Comparison of ENCODE assay signal across 8 cellular contexts in the genomic region with DNA sequence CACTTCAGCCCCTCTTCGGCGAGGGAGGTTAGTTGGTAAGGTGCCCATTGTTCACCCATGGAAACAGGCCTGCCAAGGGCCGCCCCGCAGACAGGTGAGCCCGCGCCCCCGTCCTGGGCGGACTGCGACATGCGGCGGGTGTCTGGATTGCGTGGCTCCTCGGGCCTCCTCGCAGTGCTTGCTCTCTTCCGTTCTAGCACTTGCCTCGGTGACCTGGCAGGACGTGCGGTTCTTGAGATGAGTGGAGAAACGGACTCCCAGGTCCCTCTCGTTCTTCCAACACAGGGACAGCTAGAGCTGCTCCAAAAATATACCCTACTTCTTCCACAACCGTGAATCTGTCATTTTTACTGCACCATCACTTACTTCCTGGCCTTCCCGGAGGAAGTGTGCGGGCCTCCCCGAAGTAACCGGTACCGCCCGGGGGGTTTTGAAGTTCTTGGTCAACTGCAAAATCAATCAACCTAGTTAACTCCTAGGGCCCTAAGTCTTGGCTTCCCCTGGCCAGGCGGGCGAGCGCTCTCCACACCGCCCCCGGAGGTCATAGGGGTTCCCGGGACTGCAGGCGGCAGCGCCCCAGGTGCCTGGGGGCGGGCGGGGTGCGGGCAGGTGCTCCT. TPM values are rescaled to one million over a fixed set of nuclear protein-coding genes. Genes with fewer than 3 reads are reported as not detected.
DNase-seq lines count a peak whose midpoint lies in the region; ATAC-seq, FAIRE-seq and TF ChIP-seq lines count a peak whose summit lies in the region.

No MANE protein-coding gene starts in this region.

- ATAC-seq in HG02885 (IDR thresholded peaks at IDR 0.05; ENCODE audit: poor library complexity, unreplicated experiment) (peak; percentile 36), GM12878 (peak; percentile 35)

- peak overlapping the region; percentile 62 for H3K9ac ChIP-seq in GM12878 (ENCODE audit: control insufficient read depth, insufficient read depth, low read length)

- peaks cover 7% of the 10 kb centered on the region; the same call in 1 of the 2 replicates for H3K4me1 ChIP-seq in GM12878 (ENCODE audit: control insufficient read depth, insufficient read depth, low read length)

- H3K27me3 ChIP-seq in GM12878 (replicated peaks in 1 of 2; ENCODE audit: control insufficient read depth in 2 of 2, insufficient read depth in 2 of 2, low read length in 1 of 2), result no peaks in the 10 kb centered on the region
- no peaks in the 10 kb centered on the region for H3K27me3 ChIP-seq in kidney epithelial cell (ENCODE audit: control insufficient read depth, insufficient read depth, low read length)

- peak overlapping the region; percentile 34 for H3K27ac ChIP-seq in GM12878 (ENCODE audit: control insufficient read depth, insufficient read depth)

- SMC1A ChIA-PET in GM12878 (lab: Charles Lee; ENCODE audit: uncharacterized antibody, unreplicated experiment), result no interaction called here

- TF ChIP-seq EP300 in GM12878 (IDR thresholded peaks at IDR 0.05; ENCODE audit: borderline replicate concordance in 1 of 2, control insufficient read depth in 1 of 2, low read depth in 2 of 2, low read length in 2 of 2), result no peak

- CTCF ChIA-PET in GM12878 (lab: Yijun Ruan, JAX), result no interaction called here

- no peak for TF ChIP-seq POLR2A in GM12878 (IDR thresholded peaks at IDR 0.05; ENCODE audit: low read depth, low read length)

- DNase-seq in GM13977 (ENCODE audit: low spot score), result peak; percentile 56
- DNase-seq in T-helper 1 cell, result peak; percentile 19 to 73 (median 45)
- DNase-seq in GM12878 (ENCODE audit: low read depth, low spot score), result no peak
- DNase-seq in kidney epithelial cell (ENCODE audit: low read depth), result no peak
- peak; percentile 44 for DNase-seq in stimulated activated CD4-positive, alpha-beta T cell treated with anti-CD3 and anti-CD28 coated beads, Interleukin-4, amount 100 ng/mL, for 1 hour
- no peak for DNase-seq in HuH-7.5 (ENCODE audit: low spot score)
- no peak for DNase-seq in NCI-H226

- H3K4me3 ChIP-seq in GM12878 (peak overlapping the region; percentile 74), kidney epithelial cell (ENCODE audit: low read depth, low read length) (no peak overlapping the region)

- intact Hi-C loops in GM12878 (cut with micrococcal nuclease; ENCODE audit: unreplicated experiment), result no loop called here

- TF ChIP-seq CTCF in GM13977 (IDR thresholded peaks at IDR 0.05; ENCODE audit: extremely low read depth, insufficient read depth, missing control alignments) (no peak), GM12878 (IDR thresholded peaks at IDR 0.05 in 2 of 3, conservative IDR thresholded peaks at IDR 0.05 in 1 of 3; ENCODE audit: control insufficient read depth in 2 of 3, extremely low read depth in 1 of 3, insufficient read depth in 1 of 3, low read depth in 3 of 3, low read length in 3 of 3) (peak; percentile 31 to 54 (median 49); a peak in 5 of 6 replicates), kidney epithelial cell (IDR thresholded peaks at IDR 0.05; ENCODE audit: insufficient read depth, low read length, poor library complexity, severe bottlenecking) (peak; percentile 16)

- TSS peak; percentile 78 for BruUV-seq in GM12878 (replicated peaks; lab: Mats Ljungman, UMichigan)

- FAIRE-seq in GM12878 (lab: Jason Lieb, UNC), result no peak

- no peaks in the 10 kb centered on the region for H4K20me1 ChIP-seq in GM12878 (ENCODE audit: control insufficient read depth, insufficient read depth)

- POLR2A ChIA-PET in GM12878 (lab: Charles Lee), result no interaction called here

- RAD21 ChIA-PET in GM12878 (lab: Charles Lee; ENCODE audit: unreplicated experiment), result no interaction called here

- TF ChIP-seq RAD21 in GM12878 (IDR thresholded peaks at IDR 0.05; ENCODE audit: insufficient read depth, low read depth, low read length), result peak; percentile 36

- under 1% methylated on average over 38 of the region's 38 CpGs for WGBS in GM12878 (ENCODE audit: insufficient coverage, insufficient replicate concordance, low lambda C conversion rate, missing lambda C conversion rate)

- H3K4me2 ChIP-seq in GM12878 (ENCODE audit: control insufficient read depth, insufficient read depth), result peak overlapping the region; percentile 48

- no peaks in the 10 kb centered on the region; the same call in 2 of the 3 replicates for H3K9me3 ChIP-seq in GM12878 (replicated peaks; ENCODE audit: control insufficient read depth, insufficient read depth, low read length)

- H2AFZ ChIP-seq in GM12878 (ENCODE audit: control insufficient read depth, low read depth, low read length), result peak overlapping the region; percentile 76

- in situ Hi-C loops in GM13977 (cut with MboI; ENCODE audit: low pct_unique_long_range_greater_than_20kb, low sequenced_read_pairs, unreplicated experiment) (no loop called here), GM12878 (cut with MboI) (no loop called here)

- H3K36me3 ChIP-seq in GM12878 (ENCODE audit: control insufficient read depth in 2 of 2, insufficient read depth in 2 of 2, low read length in 1 of 2) (no peaks in the 10 kb centered on the region), kidney epithelial cell (ENCODE audit: control insufficient read depth, insufficient read depth, low read length) (no peaks in the 10 kb centered on the region)

- peaks cover 26% of the 10 kb centered on the region for H3K79me2 ChIP-seq in GM12878 (ENCODE audit: control insufficient read depth, insufficient read depth, low read length)

TF ChIP-seq in GM12878, 131 proteins besides CTCF, POLR2A, EP300 and RAD21 (continues in another document):
- TF ChIP-seq EGR1 (IDR thresholded peaks at IDR 0.05; ENCODE audit: borderline replicate concordance in 1 of 2, low read depth in 2 of 2, low read length in 2 of 2) (peak in 1 of 2 experiments; percentile 61; a peak in 1 of 3 replicates), POLR2AphosphoS2 (IDR thresholded peaks at IDR 0.05; ENCODE audit: low read depth, low read length) (no peak), WRNIP1 (IDR thresholded peaks at IDR 0.05; ENCODE audit: borderline replicate concordance, low read depth, low read length) (no peak), MEF2A (IDR thresholded peaks at IDR 0.05; ENCODE audit: insufficient read depth, low read depth, low read length) (no peak), ZNF384 (IDR thresholded peaks at IDR 0.05; ENCODE audit: borderline replicate concordance, low read depth, low read length) (0 out of 2 replicates have a peak, but pooled peaks have one; percentile 5), POU2F2 (IDR thresholded peaks at IDR 0.05; ENCODE audit: borderline replicate concordance, low read depth, low read length) (no peak), SMAD1 (IDR thresholded peaks at IDR 0.05; ENCODE audit: low read depth, partially characterized antibody) (no peak)
- TF ChIP-seq, protein P1, sequence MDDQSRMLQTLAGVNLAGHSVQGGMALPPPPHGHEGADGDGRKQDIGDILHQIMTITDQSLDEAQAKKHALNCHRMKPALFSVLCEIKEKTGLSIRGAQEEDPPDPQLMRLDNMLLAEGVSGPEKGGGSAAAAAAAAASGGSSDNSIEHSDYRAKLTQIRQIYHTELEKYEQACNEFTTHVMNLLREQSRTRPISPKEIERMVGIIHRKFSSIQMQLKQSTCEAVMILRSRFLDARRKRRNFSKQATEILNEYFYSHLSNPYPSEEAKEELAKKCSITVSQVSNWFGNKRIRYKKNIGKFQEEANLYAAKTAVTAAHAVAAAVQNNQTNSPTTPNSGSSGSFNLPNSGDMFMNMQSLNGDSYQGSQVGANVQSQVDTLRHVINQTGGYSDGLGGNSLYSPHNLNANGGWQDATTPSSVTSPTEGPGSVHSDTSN (IDR thresholded peaks at IDR 0.05; ENCODE audit: insufficient replicate concordance, low read depth, low read length), result no peak
- TF ChIP-seq, protein P2, sequence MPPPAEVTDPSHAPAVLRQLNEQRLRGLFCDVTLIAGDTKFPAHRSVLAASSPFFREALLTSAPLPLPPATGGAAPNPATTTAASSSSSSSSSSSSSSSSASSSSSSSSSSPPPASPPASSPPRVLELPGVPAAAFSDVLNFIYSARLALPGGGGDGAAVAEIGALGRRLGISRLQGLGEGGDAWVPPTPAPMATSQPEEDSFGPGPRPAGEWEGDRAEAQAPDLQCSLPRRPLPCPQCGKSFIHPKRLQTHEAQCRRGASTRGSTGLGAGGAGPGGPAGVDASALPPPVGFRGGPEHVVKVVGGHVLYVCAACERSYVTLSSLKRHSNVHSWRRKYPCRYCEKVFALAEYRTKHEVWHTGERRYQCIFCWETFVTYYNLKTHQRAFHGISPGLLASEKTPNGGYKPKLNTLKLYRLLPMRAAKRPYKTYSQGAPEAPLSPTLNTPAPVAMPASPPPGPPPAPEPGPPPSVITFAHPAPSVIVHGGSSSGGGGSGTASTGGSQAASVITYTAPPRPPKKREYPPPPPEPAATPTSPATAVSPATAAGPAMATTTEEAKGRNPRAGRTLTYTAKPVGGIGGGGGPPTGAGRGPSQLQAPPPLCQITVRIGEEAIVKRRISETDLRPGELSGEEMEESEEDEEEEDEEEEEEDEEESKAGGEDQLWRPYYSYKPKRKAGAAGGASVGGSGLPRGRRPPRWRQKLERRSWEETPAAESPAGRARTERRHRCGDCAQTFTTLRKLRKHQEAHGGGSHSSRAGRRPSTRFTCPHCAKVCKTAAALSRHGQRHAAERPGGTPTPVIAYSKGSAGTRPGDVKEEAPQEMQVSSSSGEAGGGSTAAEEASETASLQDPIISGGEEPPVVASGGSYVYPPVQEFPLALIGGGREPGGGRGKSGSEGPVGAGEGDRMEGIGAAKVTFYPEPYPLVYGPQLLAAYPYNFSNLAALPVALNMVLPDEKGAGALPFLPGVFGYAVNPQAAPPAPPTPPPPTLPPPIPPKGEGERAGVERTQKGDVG (CRISPR knock-in tag; IDR thresholded peaks at IDR 0.05), result no peak

RNA-seq across cellular contexts. Expression of gene ZBTB44, which starts 0.7 kb away (rescaled TPM):
- total RNA-seq in GM12878 (2013; cell fraction: nucleolus; rRNA removed), result 72.3 and 76.3 TPM in 2 replicates
- total RNA-seq in GM12878 (2014; rRNA removed), result 15.1 and 17.9 TPM in 2 replicates
- 18.2 and 18.9 TPM in 2 replicates for total RNA-seq in GM12878 (2014; rRNA removed; fragmentation: Illumina TruSeq; extraction: Trizol)
- 18.5 and 20.4 TPM in 2 replicates for total RNA-seq in GM12878 (2021)
- 11.2 TPM for polyA plus RNA-seq in GM12878 (2011; ENCODE audit: low read depth)
- polyA plus RNA-seq in GM12878 (2011; rRNA removed), result 38.2 and 46.2 TPM in 2 replicates
- polyA plus RNA-seq in GM12878 (2011; cell fraction: cytosol; rRNA removed), result 24.4 and 30.0 TPM in 2 replicates
- 23.6 and 32.5 TPM in 2 replicates for polyA plus RNA-seq in GM12878 (2011; cell fraction: nucleus; rRNA removed)
- polyA plus RNA-seq in GM12878 (2012), result 9.7 and 11.7 TPM in 2 replicates
- 12.9 and 18.6 TPM in 2 replicates for polyA plus RNA-seq in GM12878 (2014; fragmentation: Illumina TruSeq; extraction: Trizol)
- 1 to 10 TPM; 3.4 to 5.9 TPM for polyA plus RNA-seq in GM12878 (2014; fragmentation: Nextera tagmentation; extraction: Ambion mirVana)
- polyA plus RNA-seq in GM12878 (2014; rRNA removed), result 9.9 and 11.5 TPM in 2 replicates
- 1 to 10 TPM; 2.8 to 3.0 TPM for polyA plus RNA-seq in GM12878 (2016; fragmentation: Nextera tagmentation; extraction: Ambion mirVana)
- polyA minus RNA-seq in GM12878 (2011; rRNA and poly(A)+ RNA removed), result 121 and 149 TPM in 2 replicates
- polyA minus RNA-seq in GM12878 (2011; cell fraction: cytosol; rRNA and poly(A)+ RNA removed), result 39.9 and 47.0 TPM in 2 replicates
- 44.7 and 55.4 TPM in 2 replicates for polyA minus RNA-seq in GM12878 (2011; cell fraction: nucleus; rRNA and poly(A)+ RNA removed)
- 18.8 and 19.6 TPM in 2 replicates for total RNA-seq in kidney epithelial cell

Comparison
In these comparisons a context has a peak if more than half of its experiments do, and no peak if none do; other contexts are left out.
1. DNase-seq: peak in GM13977 (single experiment), T-helper 1 cell (5 of 5) and stimulated activated CD4-positive, alpha-beta T cell treated with anti-CD3 and anti-CD28 coated beads, Interleukin-4, amount 100 ng/mL, for 1 hour (single experiment); none in GM12878 (single experiment), kidney epithelial cell (single experiment), HuH-7.5 (single experiment) and NCI-H226 (single experiment).